In the genomic region with DNA sequence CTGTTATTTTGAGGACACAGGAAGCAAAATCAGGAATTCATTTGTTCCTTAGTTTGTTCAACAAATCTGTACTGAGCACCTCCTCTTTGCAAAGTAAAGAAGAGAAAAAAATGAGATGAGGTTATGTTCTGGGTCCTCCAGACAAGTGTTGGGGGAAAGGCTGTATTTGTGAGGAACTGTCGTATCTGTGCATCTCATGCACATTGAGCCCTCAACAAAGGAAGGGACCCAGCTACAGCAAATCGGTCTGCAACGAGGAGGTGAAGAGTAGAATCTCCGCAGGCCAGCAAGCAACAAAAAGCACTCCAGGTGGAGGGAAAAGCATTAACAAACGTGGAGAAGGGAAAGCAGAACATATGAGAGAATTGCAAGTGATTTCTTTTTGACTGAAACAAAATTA, we compare ENCODE assay signal across 15 cellular contexts.
A peak's percentile ranks its signal among the peaks of the same experiment; 100 is the strongest.
DNase-seq lines count a peak whose midpoint lies in the region; ATAC-seq and TF ChIP-seq lines count a peak whose summit lies in the region.
"Had no signal": no experiment of that assay in that cellular context is flagged by ENCODE, and none has a peak within 500 bp of the region (broad histone marks: within the 10 kb centered on the region; RNA-seq: fewer than 3 reads in every experiment).

No MANE protein-coding gene starts in this region.

- peaks cover 6% of the 10 kb centered on the region for H3K27me3 Mint-ChIP-seq in nephron (ENCODE audit: low read depth)

- no peak for TF ChIP-seq RAD21 in SK-N-SH (IDR thresholded peaks at IDR 0.05; ENCODE audit: low read length)

- no peak for TF ChIP-seq EP300 in SK-N-SH (IDR thresholded peaks at IDR 0.05; ENCODE audit: borderline replicate concordance in 1 of 2, low read depth in 1 of 2, low read length in 1 of 2)

- H3K4me3 ChIP-seq in SK-N-SH (ENCODE audit: low read depth in 2 of 2, low read length in 1 of 2): no peak overlapping the region
- no peak overlapping the region for H3K4me3 ChIP-seq in smooth muscle cell
- H3K4me3 ChIP-seq: A549, GM23338 had no signal

- 41% methylated on average over 5 of the region's 5 CpGs for WGBS in SK-N-SH (ENCODE audit: low lambda C conversion rate)
- 89% methylated on average over 5 of the region's 5 CpGs for WGBS in smooth muscle cell (ENCODE audit: low lambda C conversion rate)

- no peaks in the 10 kb centered on the region for H3K79me2 ChIP-seq in SK-N-SH (ENCODE audit: insufficient read depth)
- H3K79me2 ChIP-seq in smooth muscle cell (ENCODE audit: low read depth): no peaks in the 10 kb centered on the region

- POLR2A ChIA-PET in SK-N-SH (lab: Yijun Ruan, JAX): interaction anchor here (0.5 to 3.1 kb wide), 7 partner anchors 99 to 419 kb away, joined by 3 to 10 read pairs (median 4); partner anchors contain the start of gene CYP1B1

- H3K4me2 ChIP-seq in SK-N-SH: no peak overlapping the region
- no peak overlapping the region for H3K4me2 ChIP-seq in smooth muscle cell
- H3K4me2 ChIP-seq: A549, GM23338 had no signal

- DNase-seq in SK-N-SH: peak; percentile 42
- no peak for DNase-seq in smooth muscle cell (lab: John Stamatoyannopoulos, UW; ENCODE audit: unreplicated experiment)
- no peak for DNase-seq in DMS 273 (lab: John Stamatoyannopoulos, UW; ENCODE audit: unreplicated experiment)
- DNase-seq in NCI-H1694 treated with DMSO at 0.1 percent for 48 hours (lab: John Stamatoyannopoulos, UW): no peak
- DNase-seq: Caco-2; CD8-positive, alpha-beta memory T cell; DMS53; GF-D8; H7 had no signal

- H3K9me2 ChIP-seq in SK-N-SH: no peaks in the 10 kb centered on the region

- no peak for TF ChIP-seq CTCF in SK-N-SH (IDR thresholded peaks at IDR 0.05)
- no peak for TF ChIP-seq CTCF in nephron (IDR thresholded peaks at IDR 0.05; ENCODE audit: unreplicated experiment in 3 of 3)
- TF ChIP-seq CTCF in smooth muscle cell (IDR thresholded peaks at IDR 0.05; ENCODE audit: borderline replicate concordance, insufficient read depth, poor library complexity, severe bottlenecking): no peak

- H3K27ac Mint-ChIP-seq in nephron: peak overlapping the region; percentile 6 to 57 (median 11)
- H3K27ac Mint-ChIP-seq: CD8-positive, alpha-beta memory T cell; GM23338 had no signal

- H4K20me1 ChIP-seq in SK-N-SH (ENCODE audit: insufficient read depth) (no peaks in the 10 kb centered on the region), smooth muscle cell (ENCODE audit: low read depth) (no peaks in the 10 kb centered on the region)

- peaks cover 45% of the 10 kb centered on the region for H3K4me1 Mint-ChIP-seq in nephron

- H3K9ac ChIP-seq in SK-N-SH (no peak overlapping the region), smooth muscle cell (ENCODE audit: low read depth) (no peak overlapping the region)

- H3K4me3 Mint-ChIP-seq in nephron: no peak overlapping the region
- H3K4me3 Mint-ChIP-seq: GM23338 had no signal

- CTCF ChIA-PET in SK-N-SH (lab: Yijun Ruan, JAX): interaction anchor here (0.6 to 5.9 kb wide), 9 partner anchors 11 to 237 kb away, joined by 3 to 41 read pairs (median 4); partner anchors contain the start of gene CYP1B1

- H3K27me3 ChIP-seq in SK-N-SH (ENCODE audit: insufficient read depth) (no peaks in the 10 kb centered on the region), smooth muscle cell (ENCODE audit: low read depth) (no peaks in the 10 kb centered on the region)

- peaks cover 0 to 41% of the 10 kb centered on the region in 2 experiments; a peak in 2 of 4 replicates for H3K4me1 ChIP-seq in SK-N-SH (ENCODE audit: control insufficient read depth in 1 of 2, insufficient read depth in 2 of 2, low read depth in 1 of 2, low read length in 1 of 2)
- no peaks in the 10 kb centered on the region for H3K4me1 ChIP-seq in smooth muscle cell (ENCODE audit: low read depth)

- no peak overlapping the region for H2AFZ ChIP-seq in SK-N-SH (ENCODE audit: low read depth)
- H2AFZ ChIP-seq in smooth muscle cell (ENCODE audit: low read depth): peak overlapping the region; percentile 17
- H2AFZ ChIP-seq: GM23338 had no signal

- H3K36me3 Mint-ChIP-seq in nephron (ENCODE audit: low read depth): no peaks in the 10 kb centered on the region

- H3K27ac ChIP-seq in SK-N-SH (ENCODE audit: low read depth in 2 of 2, low read length in 1 of 2) (peak overlapping the region in 1 of 2 experiments; percentile 99; a peak in 2 of 4 replicates), smooth muscle cell (ENCODE audit: low read depth) (no peak overlapping the region)
- H3K27ac ChIP-seq: A549 had no signal

- H3K9me3 ChIP-seq in SK-N-SH (0 out of 2 replicates have a peak, but pooled peaks cover 8% of the 10 kb centered on the region), smooth muscle cell (replicated peaks; ENCODE audit: low read depth) (no peaks in the 10 kb centered on the region)
- H3K9me3 ChIP-seq: BE2C had no signal

- H3K36me3 ChIP-seq in SK-N-SH (replicated peaks in 1 of 2; ENCODE audit: control insufficient read depth in 1 of 2, insufficient read depth in 2 of 2, low read length in 1 of 2): no peaks in the 10 kb centered on the region
- no peaks in the 10 kb centered on the region for H3K36me3 ChIP-seq in smooth muscle cell (ENCODE audit: low read depth)
- H3K36me3 ChIP-seq: BE2C had no signal

- no peak for ATAC-seq in GM19023 (IDR thresholded peaks at IDR 0.05; ENCODE audit: unreplicated experiment)
- ATAC-seq: A549, GM23338, HepG2 had no signal

- H3K9me3 Mint-ChIP-seq in nephron: peaks cover 10% of the 10 kb centered on the region
- H3K9me3 Mint-ChIP-seq: GM23338 had no signal

- no peaks in the 10 kb centered on the region for H3F3A ChIP-seq in SK-N-SH (replicated peaks; ENCODE audit: insufficient read depth)
- H3F3A ChIP-seq in smooth muscle cell (ENCODE audit: low read depth): no peaks in the 10 kb centered on the region

TF ChIP-seq in SK-N-SH, 30 proteins besides CTCF, POLR2A, EP300 and RAD21:
- TF ChIP-seq, protein P1, sequence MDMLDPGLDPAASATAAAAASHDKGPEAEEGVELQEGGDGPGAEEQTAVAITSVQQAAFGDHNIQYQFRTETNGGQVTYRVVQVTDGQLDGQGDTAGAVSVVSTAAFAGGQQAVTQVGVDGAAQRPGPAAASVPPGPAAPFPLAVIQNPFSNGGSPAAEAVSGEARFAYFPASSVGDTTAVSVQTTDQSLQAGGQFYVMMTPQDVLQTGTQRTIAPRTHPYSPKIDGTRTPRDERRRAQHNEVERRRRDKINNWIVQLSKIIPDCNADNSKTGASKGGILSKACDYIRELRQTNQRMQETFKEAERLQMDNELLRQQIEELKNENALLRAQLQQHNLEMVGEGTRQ (IDR thresholded peaks at IDR 0.05; ENCODE audit: borderline replicate concordance, low read depth, low read length): no peak
- TF ChIP-seq TCF12 (IDR thresholded peaks at IDR 0.05) (no peak), NFIC (IDR thresholded peaks at IDR 0.05; ENCODE audit: borderline replicate concordance) (no peak; the same call in 1 of the 2 replicates), YY1 (IDR thresholded peaks at IDR 0.05; ENCODE audit: low read depth) (no peak), MEF2A (IDR thresholded peaks at IDR 0.05; ENCODE audit: borderline replicate concordance, low read depth) (no peak), CHD2 (IDR thresholded peaks at IDR 0.05; ENCODE audit: low read length, partially characterized antibody) (peak; percentile 48), SMC3 (IDR thresholded peaks at IDR 0.05; ENCODE audit: low read depth, low read length) (no peak), FOXJ3 (CRISPR knock-in tag; IDR thresholded peaks at IDR 0.05) (peak; percentile 10; the same call in 1 of the 2 replicates), SIN3A (IDR thresholded peaks at IDR 0.05; ENCODE audit: borderline replicate concordance, low read depth, low read length) (no peak)
- TF ChIP-seq, protein P2, sequence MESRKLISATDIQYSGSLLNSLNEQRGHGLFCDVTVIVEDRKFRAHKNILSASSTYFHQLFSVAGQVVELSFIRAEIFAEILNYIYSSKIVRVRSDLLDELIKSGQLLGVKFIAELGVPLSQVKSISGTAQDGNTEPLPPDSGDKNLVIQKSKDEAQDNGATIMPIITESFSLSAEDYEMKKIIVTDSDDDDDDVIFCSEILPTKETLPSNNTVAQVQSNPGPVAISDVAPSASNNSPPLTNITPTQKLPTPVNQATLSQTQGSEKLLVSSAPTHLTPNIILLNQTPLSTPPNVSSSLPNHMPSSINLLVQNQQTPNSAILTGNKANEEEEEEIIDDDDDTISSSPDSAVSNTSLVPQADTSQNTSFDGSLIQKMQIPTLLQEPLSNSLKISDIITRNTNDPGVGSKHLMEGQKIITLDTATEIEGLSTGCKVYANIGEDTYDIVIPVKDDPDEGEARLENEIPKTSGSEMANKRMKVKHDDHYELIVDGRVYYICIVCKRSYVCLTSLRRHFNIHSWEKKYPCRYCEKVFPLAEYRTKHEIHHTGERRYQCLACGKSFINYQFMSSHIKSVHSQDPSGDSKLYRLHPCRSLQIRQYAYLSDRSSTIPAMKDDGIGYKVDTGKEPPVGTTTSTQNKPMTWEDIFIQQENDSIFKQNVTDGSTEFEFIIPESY (IDR thresholded peaks at IDR 0.05; ENCODE audit: borderline replicate concordance, low read depth): no peak
